In genomic region chr2:231613054-231613654, GRCh38 we compare ENCODE assay signal across 8 cellular contexts. TPM values are rescaled to one million over a fixed set of nuclear protein-coding genes. Genes with fewer than 3 reads are reported as not detected.
DNase-seq lines count a peak whose midpoint lies in the region; ATAC-seq lines count a peak whose summit lies in the region.

No MANE protein-coding gene starts in this region.

- peaks cover 55% of the 10 kb centered on the region for H3K4me1 Mint-ChIP-seq in T-helper 2 cell treated with Interferon-gamma antibody and Interleukin-4, amounts not matched to agents 5 μg/mL and 100 μg/mL, for 36 hours (ENCODE audit: low read depth)

- no peaks in the 10 kb centered on the region for H3K27me3 Mint-ChIP-seq in T-helper 2 cell treated with Interferon-gamma antibody and Interleukin-4, amounts not matched to agents 5 μg/mL and 100 μg/mL, for 36 hours (ENCODE audit: low read depth)

- no peaks in the 10 kb centered on the region for H3K27me3 ChIP-seq in layer of hippocampus (ENCODE audit: control insufficient read depth, insufficient read depth, low read length)

- H3K27ac ChIP-seq in angular gyrus (ENCODE audit: low read depth, low read length) (peak overlapping the region; percentile 99), layer of hippocampus (ENCODE audit: low read depth, low read length) (peak overlapping the region; percentile 100), substantia nigra (ENCODE audit: low read depth, low read length, poor library complexity, severe bottlenecking) (peak overlapping the region; percentile 100)

- peak overlapping the region; percentile 76 for H3K4me3 ChIP-seq in Jurkat, Clone E6-1 (ENCODE audit: low read length)

- H3K4me3 Mint-ChIP-seq in T-helper 2 cell treated with Interferon-gamma antibody and Interleukin-4, amounts not matched to agents 5 μg/mL and 100 μg/mL, for 36 hours, result peak overlapping the region; percentile 91

- H3K9me3 Mint-ChIP-seq in T-helper 2 cell treated with Interferon-gamma antibody and Interleukin-4, amounts not matched to agents 5 μg/mL and 100 μg/mL, for 36 hours, result no peaks in the 10 kb centered on the region

- DNase-seq in T-helper 2 cell treated with Interferon-gamma antibody and Interleukin-4, amounts not matched to agents 5 μg/mL and 100 μg/mL, for 36 hours (ENCODE audit: low spot score), result no peak
- DNase-seq in T-helper 2 cell (no peak), substantia nigra (lab: John Stamatoyannopoulos, UW) (peak in 13 of 49 donors; percentile 29 to 69 (median 49)), NCI-H1417 treated with DMSO at 0.1 percent for 48 hours (lab: John Stamatoyannopoulos, UW) (no peak)
- DNase-seq in Jurkat, Clone E6-1 (ENCODE audit: low read depth, low spot score), result peak; percentile 60

- no peaks in the 10 kb centered on the region for H3K36me3 Mint-ChIP-seq in T-helper 2 cell treated with Interferon-gamma antibody and Interleukin-4, amounts not matched to agents 5 μg/mL and 100 μg/mL, for 36 hours (ENCODE audit: low read depth)

- no peak for ATAC-seq in HG03442 (IDR thresholded peaks at IDR 0.05; ENCODE audit: unreplicated experiment)

- H3K27ac Mint-ChIP-seq in T-helper 2 cell treated with Interferon-gamma antibody and Interleukin-4, amounts not matched to agents 5 μg/mL and 100 μg/mL, for 36 hours, result peak overlapping the region; percentile 99

RNA-seq across cellular contexts. Expression of gene TEX44, which starts 20.5 kb away (rescaled TPM):
- polyA plus RNA-seq in Jurkat, Clone E6-1 (2012; ENCODE audit: insufficient read depth, insufficient read length), result not detected
